18 cellular contexts compared by ENCODE assay signal in the genomic region with DNA sequence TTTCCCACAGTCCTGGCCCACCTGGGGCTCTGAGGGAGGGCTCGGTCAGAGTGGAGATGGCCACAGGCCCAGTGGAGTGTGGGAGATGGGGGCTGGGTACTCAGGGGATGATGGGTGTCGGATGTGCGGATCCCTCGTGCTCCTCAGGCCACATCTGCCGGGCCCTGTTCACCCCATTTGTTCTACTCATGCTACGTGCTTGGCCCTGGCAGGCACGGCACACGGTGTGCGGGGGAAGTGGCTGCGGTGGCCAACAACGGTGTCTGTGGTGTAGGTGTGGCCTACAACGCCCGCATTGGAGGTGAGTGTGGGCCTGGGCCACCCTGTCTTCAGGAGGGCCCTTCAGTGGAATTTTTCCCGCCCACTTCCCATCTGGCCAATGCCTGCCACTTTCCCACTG. TPM values are rescaled to one million over a fixed set of nuclear protein-coding genes. Genes with fewer than 3 reads are reported as not detected.
DNase-seq lines count a peak whose midpoint lies in the region; ATAC-seq, FAIRE-seq and TF ChIP-seq lines count a peak whose summit lies in the region.
"Had no signal": no experiment of that assay in that cellular context is flagged by ENCODE, and none has a peak within 500 bp of the region (broad histone marks: within the 10 kb centered on the region; RNA-seq: fewer than 3 reads in every experiment).

No MANE protein-coding gene starts in this region.

- DNase-seq in activated T-cell treated with anti-CD3 and anti-CD28 coated beads, Interleukin-2, amount 50 U/mL, for 72 hours, result no peak
- DNase-seq in activated T-cell treated with anti-CD3 and anti-CD28 coated beads for 4 hours, result no peak
- DNase-seq in T-helper 17 cell, result no peak
- DNase-seq in natural killer cell treated with Interleukin-12 subunit alpha and Interleukin-12 subunit beta and Interleukin-15 and Interleukin-18, amount 100 ng/mL, for 72 hours (ENCODE audit: low spot score), result no peak
- no peak for DNase-seq in kidney
- DNase-seq in activated effector memory CD4-positive, alpha-beta T cell treated with anti-CD3 and anti-CD28 coated beads, Interleukin-2, amount 50 U/mL, for 16 hours, result no peak
- DNase-seq: ACHN; CD4-positive, CD25-positive, alpha-beta regulatory T cell; H7; MG63; NCI-H1092 treated with DMSO at 0.1 percent for 48 hours; NCI-H1694 treated with DMSO at 0.1 percent for 48 hours; NCI-H446 had no signal

- peaks cover 3 to 14% of the 10 kb centered on the region in 2 donors for H3K4me1 ChIP-seq in kidney (ENCODE audit: control insufficient read depth in 1 of 2, insufficient read depth in 1 of 2, low read depth in 1 of 2, low read length in 2 of 2)

- peak overlapping the region; percentile 36 to 56 for H3K4me3 Mint-ChIP-seq in activated T-cell treated with anti-CD3 and anti-CD28 coated beads, Interleukin-2, amount 50 U/mL, for 72 hours
- peak overlapping the region; percentile 31 for H3K4me3 Mint-ChIP-seq in T-helper 17 cell
- peak overlapping the region; percentile 38 for H3K4me3 Mint-ChIP-seq in natural killer cell treated with Interleukin-12 subunit alpha and Interleukin-12 subunit beta and Interleukin-15 and Interleukin-18, amount 100 ng/mL, for 72 hours

- no peak for TF ChIP-seq CTCF in kidney (IDR thresholded peaks at IDR 0.05; ENCODE audit: borderline replicate concordance, extremely low read depth, insufficient read depth)

- intact Hi-C loops in kidney (cut with DNase I), result no loop called here

- H3K4me3 ChIP-seq in kidney (ENCODE audit: low read length in 2 of 2), result no peak overlapping the region
- H3K4me3 ChIP-seq: MG63, Peyer's patch had no signal

- peaks cover 17 to 35% of the 10 kb centered on the region in 2 donors for H3K36me3 ChIP-seq in kidney (ENCODE audit: control insufficient read depth in 1 of 2, insufficient read depth in 2 of 2, low read length in 2 of 2)

- H3K9me3 Mint-ChIP-seq in activated T-cell treated with anti-CD3 and anti-CD28 coated beads, Interleukin-2, amount 50 U/mL, for 72 hours, result no peaks in the 10 kb centered on the region
- no peaks in the 10 kb centered on the region for H3K9me3 Mint-ChIP-seq in natural killer cell treated with Interleukin-12 subunit alpha and Interleukin-12 subunit beta and Interleukin-15 and Interleukin-18, amount 100 ng/mL, for 72 hours

- FAIRE-seq in kidney (lab: Jason Lieb, UNC), result no peak
- FAIRE-seq: GM12891, HepG2 had no signal

- H3K36me3 Mint-ChIP-seq in activated T-cell treated with anti-CD3 and anti-CD28 coated beads, Interleukin-2, amount 50 U/mL, for 72 hours (ENCODE audit: insufficient read depth in 2 of 2), result peaks cover 27 to 38% of the 10 kb centered on the region in 2 donors
- peaks cover 2% of the 10 kb centered on the region for H3K36me3 Mint-ChIP-seq in T-helper 17 cell (ENCODE audit: low read depth)
- peaks cover 10% of the 10 kb centered on the region for H3K36me3 Mint-ChIP-seq in natural killer cell treated with Interleukin-12 subunit alpha and Interleukin-12 subunit beta and Interleukin-15 and Interleukin-18, amount 100 ng/mL, for 72 hours

- peaks cover 71% of the 10 kb centered on the region for H3K4me1 Mint-ChIP-seq in activated T-cell treated with anti-CD3 and anti-CD28 coated beads, Interleukin-2, amount 50 U/mL, for 72 hours (ENCODE audit: low read depth)
- peaks cover 21% of the 10 kb centered on the region for H3K4me1 Mint-ChIP-seq in T-helper 17 cell
- H3K4me1 Mint-ChIP-seq in natural killer cell treated with Interleukin-12 subunit alpha and Interleukin-12 subunit beta and Interleukin-15 and Interleukin-18, amount 100 ng/mL, for 72 hours (ENCODE audit: low read depth in 2 of 2), result peaks cover 28 to 38% of the 10 kb centered on the region in 2 donors

- H3K27me3 Mint-ChIP-seq in activated T-cell treated with anti-CD3 and anti-CD28 coated beads, Interleukin-2, amount 50 U/mL, for 72 hours (ENCODE audit: low read depth), result no peaks in the 10 kb centered on the region
- no peaks in the 10 kb centered on the region for H3K27me3 Mint-ChIP-seq in T-helper 17 cell
- H3K27me3 Mint-ChIP-seq in natural killer cell treated with Interleukin-12 subunit alpha and Interleukin-12 subunit beta and Interleukin-15 and Interleukin-18, amount 100 ng/mL, for 72 hours, result no peaks in the 10 kb centered on the region
- H3K27me3 Mint-ChIP-seq: CD4-positive, CD25-positive, alpha-beta regulatory T cell had no signal

- H3K9me3 ChIP-seq in T-helper 17 cell (ENCODE audit: control insufficient read depth, low read length, poor library complexity, severe bottlenecking), result no peaks in the 10 kb centered on the region
- no peaks in the 10 kb centered on the region for H3K9me3 ChIP-seq in kidney (ENCODE audit: control insufficient read depth in 1 of 2, low read length in 2 of 2)
- H3K9me3 ChIP-seq: MG63, Peyer's patch had no signal

- H3K27ac ChIP-seq in angular gyrus (ENCODE audit: low read depth, low read length), result peak overlapping the region; percentile 7
- H3K27ac ChIP-seq in kidney (ENCODE audit: low read depth in 2 of 2, low read length in 2 of 2), result no peak overlapping the region
- H3K27ac ChIP-seq: Peyer's patch had no signal

- no peak for ATAC-seq in activated T-cell treated with anti-CD3 and anti-CD28 coated beads, Interleukin-2, amount 50 U/mL, for 72 hours (replicated peaks in 1 of 2)
- ATAC-seq in T-helper 17 cell, result no peak
- ATAC-seq in natural killer cell treated with Interleukin-12 subunit alpha and Interleukin-12 subunit beta and Interleukin-15 and Interleukin-18, amount 100 ng/mL, for 72 hours, result no peak
- ATAC-seq in HG02981 (IDR thresholded peaks at IDR 0.05; ENCODE audit: unreplicated experiment), result no peak
- ATAC-seq: HepG2 had no signal

- H3K27ac Mint-ChIP-seq in activated T-cell treated with anti-CD3 and anti-CD28 coated beads, Interleukin-2, amount 50 U/mL, for 72 hours, result peak overlapping the region; percentile 91
- peak overlapping the region; percentile 83 for H3K27ac Mint-ChIP-seq in T-helper 17 cell
- H3K27ac Mint-ChIP-seq in natural killer cell treated with Interleukin-12 subunit alpha and Interleukin-12 subunit beta and Interleukin-15 and Interleukin-18, amount 100 ng/mL, for 72 hours, result peak overlapping the region; percentile 96 to 98
- H3K27ac Mint-ChIP-seq: CD4-positive, CD25-positive, alpha-beta regulatory T cell had no signal

- no peak overlapping the region for H3K9ac ChIP-seq in kidney (ENCODE audit: low read length in 2 of 2)

RNA-seq across cellular contexts. Expression of gene FES, which starts 7.0 kb away (rescaled TPM):
- total RNA-seq in activated T-cell treated with anti-CD3 and anti-CD28 coated beads, Interleukin-2, amount 50 U/mL, for 72 hours, result 10 to 100 TPM; 68.3 to 81.5 TPM
- total RNA-seq in T-helper 17 cell, result 10 to 100 TPM in 1 of 2 donors, 1 to 10 TPM in 1; 6.0 to 12.7 TPM
- 100 to 1,000 TPM; 139 to 140 TPM for total RNA-seq in natural killer cell treated with Interleukin-12 subunit alpha and Interleukin-12 subunit beta and Interleukin-15 and Interleukin-18, amount 100 ng/mL, for 72 hours
- total RNA-seq in kidney, result 33.5 TPM
- 9.3 TPM for polyA plus RNA-seq in kidney (ENCODE audit: insufficient read depth, low read depth, low replicate concordance)

RNA-seq across cellular contexts. Expression of gene FURIN, which starts 8.9 kb away (rescaled TPM):
- total RNA-seq in activated T-cell treated with anti-CD3 and anti-CD28 coated beads, Interleukin-2, amount 50 U/mL, for 72 hours, result 100 to 1,000 TPM; 604 to 721 TPM
- total RNA-seq in T-helper 17 cell (100 to 1,000 TPM; 133 to 260 TPM), kidney (75.9 TPM)
- 100 to 1,000 TPM; 528 to 679 TPM for total RNA-seq in natural killer cell treated with Interleukin-12 subunit alpha and Interleukin-12 subunit beta and Interleukin-15 and Interleukin-18, amount 100 ng/mL, for 72 hours
- 36.4 TPM for polyA plus RNA-seq in kidney (ENCODE audit: insufficient read depth, low read depth, low replicate concordance)

RNA-seq across cellular contexts. Expression of gene MAN2A2, which starts 25.8 kb away (rescaled TPM):
- 100 to 1,000 TPM; 159 to 190 TPM for total RNA-seq in activated T-cell treated with anti-CD3 and anti-CD28 coated beads, Interleukin-2, amount 50 U/mL, for 72 hours
- 100 to 1,000 TPM; 159 to 186 TPM for total RNA-seq in T-helper 17 cell
- 100 to 1,000 TPM; 172 to 244 TPM for total RNA-seq in natural killer cell treated with Interleukin-12 subunit alpha and Interleukin-12 subunit beta and Interleukin-15 and Interleukin-18, amount 100 ng/mL, for 72 hours
- total RNA-seq in kidney, result 56.3 TPM
- 11.4 TPM for polyA plus RNA-seq in kidney (ENCODE audit: insufficient read depth, low read depth, low replicate concordance)

RNA-seq across cellular contexts. Expression of gene HDDC3, which starts 55.0 kb away (rescaled TPM):
- total RNA-seq in activated T-cell treated with anti-CD3 and anti-CD28 coated beads, Interleukin-2, amount 50 U/mL, for 72 hours, result 10 to 100 TPM; 37.6 to 53.7 TPM
- total RNA-seq in T-helper 17 cell (10 to 100 TPM; 11.1 to 12.9 TPM), kidney (15.5 TPM)
- 10 to 100 TPM; 23.4 to 30.5 TPM for total RNA-seq in natural killer cell treated with Interleukin-12 subunit alpha and Interleukin-12 subunit beta and Interleukin-15 and Interleukin-18, amount 100 ng/mL, for 72 hours
- polyA plus RNA-seq in kidney (ENCODE audit: insufficient read depth, low read depth, low replicate concordance), result 47.3 TPM

RNA-seq across cellular contexts. Expression of gene UNC45A, which starts 57.8 kb away (rescaled TPM):
- total RNA-seq in activated T-cell treated with anti-CD3 and anti-CD28 coated beads, Interleukin-2, amount 50 U/mL, for 72 hours, result 10 to 100 TPM; 65.9 to 76.8 TPM
- 10 to 100 TPM; 36.9 to 38.3 TPM for total RNA-seq in T-helper 17 cell
- total RNA-seq in natural killer cell treated with Interleukin-12 subunit alpha and Interleukin-12 subunit beta and Interleukin-15 and Interleukin-18, amount 100 ng/mL, for 72 hours, result 10 to 100 TPM; 81.9 to 95.3 TPM
- total RNA-seq in kidney, result 62.8 TPM
- 48.9 TPM for polyA plus RNA-seq in kidney (ENCODE audit: insufficient read depth, low read depth, low replicate concordance)
